8 cellular contexts compared by ENCODE assay signal in genomic region chr1:185046639-185047038, GRCh38. TPM values are rescaled to one million over a fixed set of nuclear protein-coding genes. Genes with fewer than 3 reads are reported as not detected.
DNase-seq lines count a peak whose midpoint lies in the region; ATAC-seq and TF ChIP-seq lines count a peak whose summit lies in the region.

No MANE protein-coding gene starts in this region.

- H3K4me3 Mint-ChIP-seq in activated T-cell treated with anti-CD3 and anti-CD28 coated beads, Interleukin-2, amount 50 U/mL, for 4 hours, result peak overlapping the region; percentile 93

- no peaks in the 10 kb centered on the region for H3K9me3 ChIP-seq in adipocyte (ENCODE audit: control insufficient read depth, low read length)
- no peaks in the 10 kb centered on the region for H3K9me3 ChIP-seq in left lung
- H3K9me3 ChIP-seq in thyroid gland, result no peaks in the 10 kb centered on the region

- H3K27me3 ChIP-seq in adipocyte (replicated peaks; ENCODE audit: control insufficient read depth, insufficient read depth, low read length) (no peaks in the 10 kb centered on the region), left lung (no peaks in the 10 kb centered on the region), thyroid gland (no peaks in the 10 kb centered on the region)

- no peak for ATAC-seq in activated T-cell treated with anti-CD3 and anti-CD28 coated beads, Interleukin-2, amount 50 U/mL, for 4 hours
- ATAC-seq in left lung, result no peak
- ATAC-seq in GM21723 (IDR thresholded peaks at IDR 0.05; ENCODE audit: unreplicated experiment), result no peak

- peaks cover 5% of the 10 kb centered on the region for H3K36me3 Mint-ChIP-seq in activated T-cell treated with anti-CD3 and anti-CD28 coated beads, Interleukin-2, amount 50 U/mL, for 4 hours (ENCODE audit: insufficient read depth)

- WGBS in thyroid gland, 2 donors, result 2 to 3% methylated on average over 6 of the region's 6 CpGs

- no peak for TF ChIP-seq CTCF in left lung (IDR thresholded peaks at IDR 0.05)
- TF ChIP-seq CTCF in thyroid gland (IDR thresholded peaks at IDR 0.05), result no peak
- TF ChIP-seq CTCF in RWPE1 (conservative IDR thresholded peaks at IDR 0.05; ENCODE audit: low read depth), result no peak

- no peak for DNase-seq in activated T-cell treated with anti-CD3 and anti-CD28 coated beads, Interleukin-2, amount 50 U/mL, for 4 hours
- no peak for DNase-seq in activated T-cell treated with anti-CD3 and anti-CD28 coated beads, Interleukin-2, amount 50 U/mL, for 1 hour
- peak; percentile 16 for DNase-seq in adipocyte (ENCODE audit: low read depth)
- no peak for DNase-seq in left lung
- no peak for DNase-seq in thyroid gland
- no peak for DNase-seq in hypothalamus (lab: John Stamatoyannopoulos, UW)
- DNase-seq in RWPE1 (ENCODE audit: low spot score), result no peak

- H3K4me1 Mint-ChIP-seq in activated T-cell treated with anti-CD3 and anti-CD28 coated beads, Interleukin-2, amount 50 U/mL, for 4 hours (ENCODE audit: low read depth), result peaks cover 54% of the 10 kb centered on the region

- H3K9ac ChIP-seq in adipocyte (ENCODE audit: low read length), result peak overlapping the region; percentile 91

- POLR2A ChIA-PET in RWPE1 (lab: Yijun Ruan, JAX; ENCODE audit: low non-redundant PET), result no interaction called here

- no peak for TF ChIP-seq POLR2A in thyroid gland (IDR thresholded peaks at IDR 0.05)

- peak overlapping the region; percentile 89 for H3K4me3 ChIP-seq in adipocyte (ENCODE audit: low read length)
- H3K4me3 ChIP-seq in left lung, result peak overlapping the region; percentile 80 to 86
- peak overlapping the region in 2 of 3 donors; percentile 37 to 76 for H3K4me3 ChIP-seq in thyroid gland (replicated peaks in 1 of 3)

- intact Hi-C loops in left lung (cut with DNase I), result no loop called here
- intact Hi-C loops in thyroid gland (cut with DNase I), result no loop called here

- H3K4me1 ChIP-seq in adipocyte (ENCODE audit: control insufficient read depth, insufficient read depth, low read length) (peaks cover 18% of the 10 kb centered on the region), left lung (peaks cover 12 to 42% of the 10 kb centered on the region in 2 donors), thyroid gland (peaks cover 7 to 11% of the 10 kb centered on the region in 2 donors)

- H3K9me3 Mint-ChIP-seq in activated T-cell treated with anti-CD3 and anti-CD28 coated beads, Interleukin-2, amount 50 U/mL, for 4 hours, result no peaks in the 10 kb centered on the region

- H3K27me3 Mint-ChIP-seq in activated T-cell treated with anti-CD3 and anti-CD28 coated beads, Interleukin-2, amount 50 U/mL, for 4 hours (ENCODE audit: low read depth), result no peaks in the 10 kb centered on the region

- H3K36me3 ChIP-seq in adipocyte (ENCODE audit: control insufficient read depth, insufficient read depth, low read length, severe bottlenecking) (no peaks in the 10 kb centered on the region), left lung (no peaks in the 10 kb centered on the region), thyroid gland (no peaks in the 10 kb centered on the region)

- CTCF ChIA-PET in RWPE1 (lab: Yijun Ruan, JAX), result no interaction called here

- H3K27ac ChIP-seq in left lung (no peak overlapping the region), thyroid gland (no peak overlapping the region), RWPE1 (no peak overlapping the region)

RNA-seq across cellular contexts. Expression of gene RNF2, which starts 1.3 kb away (rescaled TPM):
- total RNA-seq in activated T-cell treated with anti-CD3 and anti-CD28 coated beads, Interleukin-2, amount 50 U/mL, for 4 hours, result 10 to 100 TPM; 26.7 to 29.7 (median 27.2) TPM
- total RNA-seq in left lung, result 10 to 100 TPM; 15.8 to 21.3 TPM
- total RNA-seq in thyroid gland, result 10 to 100 TPM; 18.0 to 23.2 (median 20.8) TPM
